Comparison of ENCODE assay signal across 1 cellular context in genomic region chr16:86834451-86835035, GRCh38.
TF ChIP-seq lines count a peak whose summit lies in the region.

No MANE protein-coding gene starts in this region.

TF ChIP-seq in A549, 52 proteins besides CTCF, POLR2A, EP300 and RAD21 (continued from another document):
- TF ChIP-seq MYC (IDR thresholded peaks at IDR 0.05; ENCODE audit: borderline replicate concordance, low read length) (no peak), CEBPB (IDR thresholded peaks at IDR 0.05) (no peak), JUNB (IDR thresholded peaks at IDR 0.05) (no peak), BHLHE40 (IDR thresholded peaks at IDR 0.05; ENCODE audit: low read depth, low read length) (no peak), EHF (CRISPR knock-in tag; IDR thresholded peaks at IDR 0.05) (no peak), KDM5A (IDR thresholded peaks at IDR 0.05) (no peak), PBX3 (IDR thresholded peaks at IDR 0.05) (no peak), ELK1 (IDR thresholded peaks at IDR 0.05; ENCODE audit: low read depth, low read length) (no peak), RARB (CRISPR knock-in tag; IDR thresholded peaks at IDR 0.05) (no peak)
